8 cellular contexts compared by ENCODE assay signal in genomic region chr11:66287256-66288137, GRCh38. TPM values are rescaled to one million over a fixed set of nuclear protein-coding genes. Genes with fewer than 3 reads are reported as not detected.
A peak's percentile ranks its signal among the peaks of the same experiment; 100 is the strongest.
DNase-seq lines count a peak whose midpoint lies in the region; ATAC-seq, FAIRE-seq and TF ChIP-seq lines count a peak whose summit lies in the region.
"Had no signal": no experiment of that assay in that cellular context is flagged by ENCODE, and none has a peak within 500 bp of the region (broad histone marks: within the 10 kb centered on the region; RNA-seq: fewer than 3 reads in every experiment).

No MANE protein-coding gene starts in this region.

- peak overlapping the region; percentile 85 to 90 for H3K4me3 Mint-ChIP-seq in stimulated activated naive B cell treated with anti-CD40 and anti-IgM and Interleukin-4, amounts not matched to agents 10 μg/mL and 1 μg/mL and 100 μg/mL, for 72 hours

- TF ChIP-seq CTCF in HL-60 (IDR thresholded peaks at IDR 0.05; ENCODE audit: insufficient read depth, low read length) (no peak), WI38 (IDR thresholded peaks at IDR 0.05; ENCODE audit: low read depth, low read length) (no peak)

- H3K27me3 ChIP-seq in HL-60 (ENCODE audit: insufficient read depth, poor library complexity, severe bottlenecking) = peaks cover 12% of the 10 kb centered on the region
- no peaks in the 10 kb centered on the region for H3K27me3 ChIP-seq in small intestine (ENCODE audit: control insufficient read depth in 2 of 2, insufficient read depth in 2 of 2, low read length in 2 of 2)

- peak overlapping the region; percentile 90 for H3K4me3 ChIP-seq in HL-60 (replicated peaks; ENCODE audit: insufficient read depth, low read length)
- H3K4me3 ChIP-seq in WI38 (ENCODE audit: low read depth, low read length) = peak overlapping the region; percentile 91
- peak overlapping the region; percentile 88 for H3K4me3 ChIP-seq in iPS-11a (ENCODE audit: low read depth, low read length)
- peak overlapping the region in 1 of 2 donors; percentile 72 for H3K4me3 ChIP-seq in small intestine (ENCODE audit: low read depth in 1 of 2, low read length in 2 of 2)

- no peak for FAIRE-seq in small intestine (lab: Jason Lieb, UNC)

- H3K4me1 ChIP-seq in small intestine (ENCODE audit: control insufficient read depth in 2 of 2, insufficient read depth in 1 of 2, low read depth in 1 of 2, low read length in 1 of 2) = peaks cover 5 to 8% of the 10 kb centered on the region in 2 donors

- no peaks in the 10 kb centered on the region for H3K36me3 ChIP-seq in small intestine (ENCODE audit: control insufficient read depth in 2 of 2, insufficient read depth in 2 of 2, low read length in 2 of 2)

- DNase-seq in HL-60 (ENCODE audit: low read depth in 1 of 2, low spot score in 1 of 2) (peak in 1 of 2 experiments; percentile 64), iPS-NIHi7 (ENCODE audit: extremely low spot score) (no peak), small intestine (no peak)
- no peak for DNase-seq in stimulated activated naive B cell treated with anti-CD40 and anti-IgM and Interleukin-4, amounts not matched to agents 10 μg/mL and 1 μg/mL and 100 μg/mL, for 72 hours
- no peak for DNase-seq in NK-92 treated with Interleukin-12 subunit alpha and Interleukin-12 subunit beta, amount 100 ng/mL, for 24 hours (lab: John Stamatoyannopoulos, UW)
- DNase-seq: activated CD4-positive, alpha-beta T cell treated with anti-CD3 and anti-CD28 coated beads for 48 hours had no signal

- H3K27ac ChIP-seq in HL-60 (replicated peaks) (peak overlapping the region; percentile 60), small intestine (ENCODE audit: low read depth in 1 of 2, low read length in 1 of 2) (peak overlapping the region in 1 of 2 donors; percentile 97)

- H3K27me3 Mint-ChIP-seq in stimulated activated naive B cell treated with anti-CD40 and anti-IgM and Interleukin-4, amounts not matched to agents 10 μg/mL and 1 μg/mL and 100 μg/mL, for 72 hours = peaks cover 2 to 3% of the 10 kb centered on the region in 2 donors

- peak overlapping the region; percentile 95 for H3K27ac Mint-ChIP-seq in stimulated activated naive B cell treated with anti-CD40 and anti-IgM and Interleukin-4, amounts not matched to agents 10 μg/mL and 1 μg/mL and 100 μg/mL, for 72 hours

- no peaks in the 10 kb centered on the region for H3K9me3 ChIP-seq in small intestine (ENCODE audit: control insufficient read depth, low read depth)

- H3K9me3 Mint-ChIP-seq in stimulated activated naive B cell treated with anti-CD40 and anti-IgM and Interleukin-4, amounts not matched to agents 10 μg/mL and 1 μg/mL and 100 μg/mL, for 72 hours = no peaks in the 10 kb centered on the region

- WGBS in small intestine, 3 donors = 68 to 80% (median 75%) methylated on average over 14 to 16 of the region's 16 CpGs

- peaks cover 30 to 54% of the 10 kb centered on the region in 2 donors for H3K4me1 Mint-ChIP-seq in stimulated activated naive B cell treated with anti-CD40 and anti-IgM and Interleukin-4, amounts not matched to agents 10 μg/mL and 1 μg/mL and 100 μg/mL, for 72 hours

- peaks cover 12% of the 10 kb centered on the region in 2 donors for H3K36me3 Mint-ChIP-seq in stimulated activated naive B cell treated with anti-CD40 and anti-IgM and Interleukin-4, amounts not matched to agents 10 μg/mL and 1 μg/mL and 100 μg/mL, for 72 hours

- ATAC-seq in stimulated activated naive B cell treated with anti-CD40 and anti-IgM and Interleukin-4, amounts not matched to agents 10 μg/mL and 1 μg/mL and 100 μg/mL, for 72 hours (replicated peaks) = no peak

RNA-seq across cellular contexts. Expression of gene YIF1A, which starts 1.4 kb away (rescaled TPM):
- 100 to 1,000 TPM; 127 to 144 (median 143) TPM for polyA plus RNA-seq in small intestine

RNA-seq across cellular contexts. Expression of gene TMEM151A, which starts 4.2 kb away (rescaled TPM):
- under 1 TPM in 2 of 3 donors, not detected in 1; 0.54 to 0.91 TPM for polyA plus RNA-seq in small intestine

RNA-seq across cellular contexts. Expression of gene CNIH2, which starts 9.5 kb away (rescaled TPM):
- polyA plus RNA-seq in small intestine = 1 to 10 TPM in 1 of 3 donors, under 1 TPM in 2; 0.81 to 1.1 (median 0.89) TPM

RNA-seq across cellular contexts. Expression of gene RAB1B, which starts 19.1 kb away (rescaled TPM):
- polyA plus RNA-seq in small intestine = 100 to 1,000 TPM; 176 to 205 (median 182) TPM

RNA-seq across cellular contexts. Expression of gene CD248, which starts 29.3 kb away (rescaled TPM):
- polyA plus RNA-seq in small intestine = 10 to 100 TPM in 1 of 3 donors, 1 to 10 TPM in 1, not detected in 1; 1.6 to 35.7 TPM
